Comparison of ENCODE assay signal across 8 cellular contexts in genomic region chr2:97748397-97748796, GRCh38. TPM values are rescaled to one million over a fixed set of nuclear protein-coding genes. Genes with fewer than 3 reads are reported as not detected.
DNase-seq lines count a peak whose midpoint lies in the region; ATAC-seq and TF ChIP-seq lines count a peak whose summit lies in the region.

No MANE protein-coding gene starts in this region.

- peak; percentile 76 for TF ChIP-seq CTCF in activated CD8-positive, alpha-beta T cell treated with anti-CD3 and anti-CD28 coated beads for 36 hours (IDR thresholded peaks at IDR 0.05)
- TF ChIP-seq CTCF in fibroblast of villous mesenchyme (IDR thresholded peaks at IDR 0.05; ENCODE audit: insufficient read depth, low read depth, low read length) = peak; percentile 17

- CTCF ChIA-PET in activated CD8-positive, alpha-beta T cell treated with anti-CD3 and anti-CD28 coated beads for 36 hours (lab: Charles Lee) = interaction anchor here (0.6 to 10.0 kb wide), 18 partner anchors 8 to 158 kb away, joined by 3 to 167 read pairs (median 6); partner anchors contain the start of genes ACTR1B, ANKRD36B and ZAP70

- intact Hi-C loops in activated CD8-positive, alpha-beta T cell treated with anti-CD3 and anti-CD28 coated beads for 36 hours (cut with micrococcal nuclease) = loop anchor here (5.0 kb wide), 1 partner anchor 36 kb away; the partner anchor contains the start of gene ZAP70

- H3K9me3 Mint-ChIP-seq in activated CD8-positive, alpha-beta T cell treated with anti-CD3 and anti-CD28 coated beads for 36 hours = no peaks in the 10 kb centered on the region

- H3K4me1 Mint-ChIP-seq in activated CD8-positive, alpha-beta T cell treated with anti-CD3 and anti-CD28 coated beads for 36 hours (ENCODE audit: low read depth) = peaks cover 47% of the 10 kb centered on the region

- DNase-seq in DMS53 (lab: John Stamatoyannopoulos, UW) = peak; percentile 61
- DNase-seq in DMS53 treated with DMSO at 0.1 percent for 48 hours (lab: John Stamatoyannopoulos, UW; ENCODE audit: unreplicated experiment) = no peak
- peak; percentile 79 to 86 for DNase-seq in NCI-H187 (lab: John Stamatoyannopoulos, UW)
- DNase-seq in activated CD8-positive, alpha-beta T cell treated with anti-CD3 and anti-CD28 coated beads for 36 hours = peak; percentile 92
- no peak for DNase-seq in fibroblast of villous mesenchyme (ENCODE audit: low read depth)
- peak; percentile 47 to 51 for DNase-seq in stimulated activated CD4-positive, alpha-beta T cell treated with anti-CD3 and anti-CD28 coated beads, Interleukin-1b, Interleukin-23, amount 100 ng/mL, for 4 hours (ENCODE audit: low read depth in 2 of 2)
- DNase-seq in NCI-H2029 treated with DMSO at 0.1 percent for 48 hours (lab: John Stamatoyannopoulos, UW) = no peak

- no peak overlapping the region for H3K4me3 ChIP-seq in fibroblast of villous mesenchyme (ENCODE audit: low read depth, low read length)

- ATAC-seq in activated CD8-positive, alpha-beta T cell treated with anti-CD3 and anti-CD28 coated beads for 36 hours = peak; percentile 76
- no peak for ATAC-seq in HG03025 (IDR thresholded peaks at IDR 0.05; ENCODE audit: low FRiP score, unreplicated experiment)

- no peak overlapping the region for H3K4me3 Mint-ChIP-seq in activated CD8-positive, alpha-beta T cell treated with anti-CD3 and anti-CD28 coated beads for 36 hours

- no peaks in the 10 kb centered on the region for H3K27me3 Mint-ChIP-seq in activated CD8-positive, alpha-beta T cell treated with anti-CD3 and anti-CD28 coated beads for 36 hours

- POLR2A ChIA-PET in activated CD8-positive, alpha-beta T cell treated with anti-CD3 and anti-CD28 coated beads for 36 hours (lab: Charles Lee) = interaction anchor here (0.6 to 0.8 kb wide), 4 partner anchors 23 to 48 kb away, joined by 3 to 5 read pairs (median 3); partner anchors contain the start of gene ZAP70

- peaks cover 18% of the 10 kb centered on the region for H3K36me3 Mint-ChIP-seq in activated CD8-positive, alpha-beta T cell treated with anti-CD3 and anti-CD28 coated beads for 36 hours (ENCODE audit: low read depth)

- H3K27ac Mint-ChIP-seq in activated CD8-positive, alpha-beta T cell treated with anti-CD3 and anti-CD28 coated beads for 36 hours = no peak overlapping the region

RNA-seq across cellular contexts. Expression of gene ZAP70, which starts 35.0 kb away (rescaled TPM):
- 100 to 1,000 TPM; 218 TPM for total RNA-seq in activated CD8-positive, alpha-beta T cell treated with anti-CD3 and anti-CD28 coated beads for 36 hours
- total RNA-seq in fibroblast of villous mesenchyme = not detected in 2 replicates

Comparison
In these comparisons a context has a peak if more than half of its experiments do, and no peak if none do; other contexts are left out.
1. DNase-seq: peak in DMS53 (single experiment), NCI-H187 (2 of 2), activated CD8-positive, alpha-beta T cell treated with anti-CD3 and anti-CD28 coated beads for 36 hours (single experiment) and stimulated activated CD4-positive, alpha-beta T cell treated with anti-CD3 and anti-CD28 coated beads, Interleukin-1b, Interleukin-23, amount 100 ng/mL, for 4 hours (2 of 2); none in DMS53 treated with DMSO at 0.1 percent for 48 hours (single experiment), fibroblast of villous mesenchyme (single experiment) and NCI-H2029 treated with DMSO at 0.1 percent for 48 hours (single experiment).
2. RNA of gene ZAP70, which starts 35.0 kb away (total RNA-seq): 218 TPM in activated CD8-positive, alpha-beta T cell treated with anti-CD3 and anti-CD28 coated beads for 36 hours; not detected in fibroblast of villous mesenchyme; every median in the first group is over 100 times any median in the second.